ENCODE assay signal across 17 cellular contexts in the genomic region with DNA sequence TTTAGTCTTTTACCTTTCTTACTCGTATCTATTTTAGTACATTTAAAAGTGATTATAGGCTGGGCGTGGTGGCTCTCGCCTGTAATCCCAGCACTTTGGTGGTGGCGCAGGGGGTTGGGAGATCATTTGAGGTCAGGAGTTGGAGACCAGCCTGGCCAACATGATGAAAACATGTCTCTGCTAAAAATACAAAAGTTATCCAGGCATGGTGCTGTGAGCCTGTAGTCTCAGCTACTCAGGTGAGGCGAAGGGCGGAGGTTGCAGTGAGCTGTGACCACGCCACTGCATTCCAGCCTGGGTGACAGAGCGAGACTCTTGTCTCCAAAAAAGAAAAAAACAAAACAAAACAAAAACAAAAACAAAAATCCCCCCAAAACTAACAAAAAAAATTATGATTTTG. TPM values are rescaled to one million over a fixed set of nuclear protein-coding genes. Genes with fewer than 3 reads are reported as not detected.
DNase-seq lines count a peak whose midpoint lies in the region; ATAC-seq and TF ChIP-seq lines count a peak whose summit lies in the region.
"Had no signal": no experiment of that assay in that cellular context is flagged by ENCODE, and none has a peak within 500 bp of the region (broad histone marks: within the 10 kb centered on the region; RNA-seq: fewer than 3 reads in every experiment).

No MANE protein-coding gene starts in this region.

- peaks cover 89% of the 10 kb centered on the region for H3K4me1 Mint-ChIP-seq in activated naive CD4-positive, alpha-beta T cell treated with anti-CD3 and anti-CD28 coated beads for 36 hours (ENCODE audit: low read depth)

- no peaks in the 10 kb centered on the region for H3K79me2 ChIP-seq in OCI-LY7 (ENCODE audit: insufficient read depth, low read depth, low read length)
- no peaks in the 10 kb centered on the region for H3K79me2 ChIP-seq in osteoblast (ENCODE audit: insufficient read depth, low read length)

- peak overlapping the region; percentile 10 for H3K27ac Mint-ChIP-seq in activated naive CD4-positive, alpha-beta T cell treated with anti-CD3 and anti-CD28 coated beads for 36 hours

- no peaks in the 10 kb centered on the region for H3K9me3 Mint-ChIP-seq in activated naive CD4-positive, alpha-beta T cell treated with anti-CD3 and anti-CD28 coated beads for 36 hours

- H3K27me3 Mint-ChIP-seq in activated naive CD4-positive, alpha-beta T cell treated with anti-CD3 and anti-CD28 coated beads for 36 hours (ENCODE audit: low read depth), result no peaks in the 10 kb centered on the region

- BruUV-seq in OCI-LY7 (replicated peaks; lab: Mats Ljungman, UMichigan), result no TSS peak

- H3K4me3 Mint-ChIP-seq in activated naive CD4-positive, alpha-beta T cell treated with anti-CD3 and anti-CD28 coated beads for 36 hours, result no peak overlapping the region

- no peak overlapping the region for H3K4me3 ChIP-seq in OCI-LY7 (ENCODE audit: low read depth, low read length, poor library complexity, severe bottlenecking)
- no peak overlapping the region for H3K4me3 ChIP-seq in gastrocnemius medialis
- H3K4me3 ChIP-seq in osteoblast (ENCODE audit: insufficient read depth, low read length), result no peak overlapping the region

- H3K4me1 ChIP-seq in OCI-LY7 (ENCODE audit: insufficient read depth, low read length, poor library complexity, severe bottlenecking) (no peaks in the 10 kb centered on the region), gastrocnemius medialis (peaks cover 50 to 53% of the 10 kb centered on the region in 2 donors), osteoblast (ENCODE audit: insufficient read depth, low read length) (no peaks in the 10 kb centered on the region)

- CTCF ChIA-PET in activated naive CD4-positive, alpha-beta T cell treated with anti-CD3 and anti-CD28 coated beads for 36 hours (lab: Charles Lee), result interaction anchor here (1.4 to 2.2 kb wide), 2 partner anchors 49 to 121 kb away, joined by 4 to 7 read pairs; no protein-coding TSS in a partner anchor
- CTCF ChIA-PET in OCI-LY7 (lab: Charles Lee; ENCODE audit: unreplicated experiment), result no interaction called here

- intact Hi-C loops in activated naive CD4-positive, alpha-beta T cell treated with anti-CD3 and anti-CD28 coated beads for 36 hours (cut with micrococcal nuclease), result loop anchor here (10.0 kb wide), 1 partner anchor 363 kb away; the partner anchor contains the start of gene PFKFB3
- intact Hi-C loops in OCI-LY7 (cut with micrococcal nuclease; ENCODE audit: unreplicated experiment), result no loop called here
- intact Hi-C loops in gastrocnemius medialis (cut with DNase I; ENCODE audit: low total_unique reads), result loop anchor here (5.0 kb wide), 1 partner anchor 66 kb away; no protein-coding TSS in a partner anchor

- H3K27ac ChIP-seq in OCI-LY7 (ENCODE audit: low read depth, low read length, poor library complexity, severe bottlenecking) (no peak overlapping the region), gastrocnemius medialis (peak overlapping the region; percentile 32 to 64 (median 58)), osteoblast (ENCODE audit: low read depth, low read length) (no peak overlapping the region)
- H3K27ac ChIP-seq: KMS-11 had no signal

- H3K9me3 ChIP-seq in OCI-LY7 (ENCODE audit: low read length) (no peaks in the 10 kb centered on the region), gastrocnemius medialis (no peaks in the 10 kb centered on the region), osteoblast (ENCODE audit: low read depth, low read length) (no peaks in the 10 kb centered on the region)

- H3K36me3 ChIP-seq in OCI-LY7 (ENCODE audit: insufficient read depth, low read length), result no peaks in the 10 kb centered on the region
- H3K36me3 ChIP-seq in gastrocnemius medialis, result no peaks in the 10 kb centered on the region
- no peaks in the 10 kb centered on the region for H3K36me3 ChIP-seq in osteoblast (ENCODE audit: insufficient read depth, low read length)

- no peaks in the 10 kb centered on the region for H3K9me2 ChIP-seq in OCI-LY7 (ENCODE audit: insufficient read depth, low read length)

- TF ChIP-seq CTCF in OCI-LY7 (conservative IDR thresholded peaks at IDR 0.05; ENCODE audit: low read length), result no peak
- TF ChIP-seq CTCF in gastrocnemius medialis (IDR thresholded peaks at IDR 0.05 in 4 of 5, conservative IDR thresholded peaks at IDR 0.05 in 1 of 5), result no peak
- no peak for TF ChIP-seq CTCF in osteoblast (IDR thresholded peaks at IDR 0.05; ENCODE audit: extremely low read depth, low read depth, low read length)

- ATAC-seq in gastrocnemius medialis (peak; percentile 75 to 78), GM18873 (IDR thresholded peaks at IDR 0.05; ENCODE audit: low FRiP score, unreplicated experiment) (no peak)
- ATAC-seq: HepG2, PC-3 had no signal

- no peak for DNase-seq in activated naive CD4-positive, alpha-beta T cell treated with anti-CD3 and anti-CD28 coated beads for 36 hours
- no peak for DNase-seq in activated naive CD4-positive, alpha-beta T cell treated with Interleukin-2 at 50 U/mL for 16 hours
- DNase-seq in OCI-LY7 (ENCODE audit: low spot score) (no peak), left kidney (ENCODE audit: low read depth, low spot score) (peak; percentile 73), gastrocnemius medialis (peak in 1 of 2 donors; percentile 62), T-helper 2 cell (no peak), osteoblast (ENCODE audit: insufficient read length, low spot score, missing footprints) (no peak)
- DNase-seq: DMS 273 treated with DMSO at 0.1 percent for 48 hours, NCI-H1092, NCI-H2107, NCI-H226, NCI-H526 treated with DMSO at 0.1 percent for 48 hours, PC-3 had no signal

- in situ Hi-C loops in gastrocnemius medialis (cut with MboI; ENCODE audit: low sequenced_read_pairs in 4 of 4), result no loop called here

- TF ChIP-seq POLR2A in gastrocnemius medialis (IDR thresholded peaks at IDR 0.05), result no peak

- H2AFZ ChIP-seq in OCI-LY7 (ENCODE audit: low read length) (no peak overlapping the region), osteoblast (ENCODE audit: low read length) (no peak overlapping the region)

- H3K27me3 ChIP-seq in gastrocnemius medialis (no peaks in the 10 kb centered on the region), osteoblast (ENCODE audit: insufficient read depth, low read length) (no peaks in the 10 kb centered on the region)

- H4K20me1 ChIP-seq in OCI-LY7 (ENCODE audit: insufficient read depth, low read length) (no peaks in the 10 kb centered on the region), osteoblast (ENCODE audit: insufficient read depth, low read length) (no peaks in the 10 kb centered on the region)

- POLR2A ChIA-PET in OCI-LY7 (lab: Charles Lee), result interaction anchor here (0.8 kb wide), 1 partner anchor 36 kb away, joined by 3 read pairs; no protein-coding TSS in a partner anchor

- peaks cover 9% of the 10 kb centered on the region for H3K36me3 Mint-ChIP-seq in activated naive CD4-positive, alpha-beta T cell treated with anti-CD3 and anti-CD28 coated beads for 36 hours (ENCODE audit: low read depth)

- H3K4me2 ChIP-seq in OCI-LY7 (ENCODE audit: low read length), result peak overlapping the region; percentile 27; the same call in 1 of the 2 replicates
- H3K4me2 ChIP-seq in osteoblast (ENCODE audit: insufficient read depth, low read length), result no peak overlapping the region
- H3K4me2 ChIP-seq: KMS-11 had no signal

RNA-seq across cellular contexts. Expression of gene PRKCQ, which starts 12.2 kb away (rescaled TPM):
- 10 to 100 TPM; 49.5 to 53.0 TPM for total RNA-seq in activated naive CD4-positive, alpha-beta T cell treated with anti-CD3 and anti-CD28 coated beads for 36 hours
- total RNA-seq in OCI-LY7 (2014; rRNA removed; shearing (Covaris generic)), result 6.9 and 7.8 TPM in 2 replicates
- total RNA-seq in OCI-LY7 (2022), result 4.0 and 4.2 TPM in 2 replicates
- total RNA-seq in gastrocnemius medialis, result 10 to 100 TPM; 25.8 to 70.7 (median 38.8) TPM
- total RNA-seq in osteoblast, result not detected in 2 replicates
- total RNA-seq: A673, PC-3 had no signal

Comparison
In these comparisons a context has a peak if more than half of its experiments do, and no peak if none do; other contexts are left out.
1. H3K27ac ChIP-seq: peak in gastrocnemius medialis (4 of 4); none in OCI-LY7 (single experiment) and osteoblast (single experiment).